ENCODE assay signal across 14 cellular contexts in genomic region chr5:21236896-21237830, GRCh38.
DNase-seq lines count a peak whose midpoint lies in the region; ATAC-seq and TF ChIP-seq lines count a peak whose summit lies in the region.
"Had no signal": no experiment of that assay in that cellular context is flagged by ENCODE, and none has a peak within 500 bp of the region (broad histone marks: within the 10 kb centered on the region; RNA-seq: fewer than 3 reads in every experiment).

No MANE protein-coding gene starts in this region.

- no peak for TF ChIP-seq EP300 in Ishikawa (IDR thresholded peaks at IDR 0.05; ENCODE audit: borderline replicate concordance)

- no peak for TF ChIP-seq CTCF in fibroblast of mammary gland (conservative IDR thresholded peaks at IDR 0.05; ENCODE audit: control insufficient read depth, insufficient read depth, low read depth, low read length)

- TF ChIP-seq RAD21 in Ishikawa (IDR thresholded peaks at IDR 0.05; ENCODE audit: low read depth): no peak

- no peak for ATAC-seq in GM19463 (IDR thresholded peaks at IDR 0.05; ENCODE audit: unreplicated experiment)
- ATAC-seq: body of pancreas, right lobe of liver, WTC11 had no signal

- H3K4me3 ChIP-seq in fibroblast of mammary gland (ENCODE audit: control insufficient read depth, low read depth, low read length): no peak overlapping the region
- H3K4me3 ChIP-seq in skeletal muscle cell (ENCODE audit: low read depth, low read length): no peak overlapping the region
- H3K4me3 ChIP-seq: body of pancreas, right lobe of liver, vagina had no signal

- DNase-seq in RPMI7951 (ENCODE audit: low read depth) (peak; percentile 19), fibroblast of mammary gland (ENCODE audit: low read depth) (peak; percentile 0), skeletal muscle cell (ENCODE audit: low read depth) (peak; percentile 4), RPMI8226 (no peak), SHP77 treated with DMSO at 0.1 percent for 48 hours (lab: John Stamatoyannopoulos, UW) (no peak)
- DNase-seq: activated T-cell treated with anti-CD3 and anti-CD28 coated beads, Interleukin-2, amount 50 U/mL, for 1 hour; body of pancreas; midbrain; NCI-H1092; right lobe of liver had no signal

TF ChIP-seq in Ishikawa, 13 proteins besides CTCF, POLR2A, EP300 and RAD21:
- TF ChIP-seq CEBPB (IDR thresholded peaks at IDR 0.05) (0 out of 2 replicates have a peak, but pooled peaks have one; percentile 11), YY1 (IDR thresholded peaks at IDR 0.05; ENCODE audit: low read depth) (no peak)

Comparison
In these comparisons a context has a peak if more than half of its experiments do, and no peak if none do; other contexts are left out.
1. DNase-seq: peak in RPMI7951 (single experiment), fibroblast of mammary gland (single experiment) and skeletal muscle cell (single experiment); none in RPMI8226 (single experiment) and SHP77 treated with DMSO at 0.1 percent for 48 hours (single experiment).